Comparison of ENCODE assay signal across 8 cellular contexts in genomic region chr19:10104665-10105221, GRCh38. TPM values are rescaled to one million over a fixed set of nuclear protein-coding genes. Genes with fewer than 3 reads are reported as not detected.
DNase-seq lines count a peak whose midpoint lies in the region; ATAC-seq and TF ChIP-seq lines count a peak whose summit lies in the region.

No MANE protein-coding gene starts in this region.

- peak overlapping the region; percentile 30 for H3K4me3 ChIP-seq in CD8-positive, alpha-beta T cell (ENCODE audit: low read depth, low read length)
- H3K4me3 ChIP-seq in OCI-LY7 (ENCODE audit: low read depth, low read length, poor library complexity, severe bottlenecking): peak overlapping the region; percentile 99

- H2AFZ ChIP-seq in OCI-LY7 (ENCODE audit: low read length): peak overlapping the region; percentile 85; the same call in 1 of the 2 replicates

- H3K4me1 Mint-ChIP-seq in CD8-positive, alpha-beta T cell (ENCODE audit: low read depth): peaks cover 57% of the 10 kb centered on the region
- peaks cover 51% of the 10 kb centered on the region for H3K4me1 Mint-ChIP-seq in activated naive CD4-positive, alpha-beta T cell treated with anti-CD3 and anti-CD28 coated beads, Interleukin-2, amount 50 U/mL, for 24 hours

- CTCF ChIA-PET in CD8-positive, alpha-beta T cell (lab: Charles Lee): interaction anchor here (0.8 to 2.9 kb wide), 4 partner anchors 9 to 145 kb away, joined by 3 to 14 read pairs (median 4); no protein-coding TSS in a partner anchor
- CTCF ChIA-PET in OCI-LY7 (lab: Charles Lee; ENCODE audit: unreplicated experiment): interaction anchor here (0.5 kb wide), 1 partner anchor 261 kb away, joined by 3 read pairs; no protein-coding TSS in a partner anchor

- no peaks in the 10 kb centered on the region for H3K27me3 Mint-ChIP-seq in CD8-positive, alpha-beta T cell (ENCODE audit: low read depth)
- H3K27me3 Mint-ChIP-seq in activated naive CD4-positive, alpha-beta T cell treated with anti-CD3 and anti-CD28 coated beads, Interleukin-2, amount 50 U/mL, for 24 hours: no peaks in the 10 kb centered on the region

- no peaks in the 10 kb centered on the region for H4K20me1 ChIP-seq in OCI-LY7 (ENCODE audit: insufficient read depth, low read length)

- peak; percentile 72 for ATAC-seq in CD8-positive, alpha-beta T cell
- ATAC-seq in GM21515 (IDR thresholded peaks at IDR 0.05; ENCODE audit: unreplicated experiment): peak; percentile 40

- peaks cover 29% of the 10 kb centered on the region for H3K36me3 Mint-ChIP-seq in CD8-positive, alpha-beta T cell
- peaks cover 9% of the 10 kb centered on the region for H3K36me3 Mint-ChIP-seq in activated naive CD4-positive, alpha-beta T cell treated with anti-CD3 and anti-CD28 coated beads, Interleukin-2, amount 50 U/mL, for 24 hours

- H3K9me3 ChIP-seq in CD8-positive, alpha-beta T cell (ENCODE audit: low read length): no peaks in the 10 kb centered on the region
- no peaks in the 10 kb centered on the region for H3K9me3 ChIP-seq in OCI-LY7 (ENCODE audit: low read length)

- no peak for TF ChIP-seq CTCF in CD8-positive, alpha-beta T cell (IDR thresholded peaks at IDR 0.05)
- TF ChIP-seq CTCF in OCI-LY7 (conservative IDR thresholded peaks at IDR 0.05; ENCODE audit: low read length): no peak

- DNase-seq in CD8-positive, alpha-beta T cell: peak; percentile 66 to 89 (median 75)
- peak; percentile 74 for DNase-seq in OCI-LY7 (ENCODE audit: low spot score)
- DNase-seq in stimulated activated CD4-positive, alpha-beta T cell treated with anti-CD3 and anti-CD28 coated beads, Interleukin-2, amount 100 ng/mL, for 24 hours: peak; percentile 74 to 77
- no peak for DNase-seq in C1 segment of cervical spinal cord (lab: John Stamatoyannopoulos, UW)
- DNase-seq in AG08396 (ENCODE audit: low spot score): no peak
- no peak for DNase-seq in SKM-1 treated with dmso at 0.1 percent for 144 hours (lab: John Stamatoyannopoulos, UW; ENCODE audit: unreplicated experiment)

- peak overlapping the region; percentile 51 for H3K4me3 Mint-ChIP-seq in CD8-positive, alpha-beta T cell
- peak overlapping the region; percentile 79 for H3K4me3 Mint-ChIP-seq in activated naive CD4-positive, alpha-beta T cell treated with anti-CD3 and anti-CD28 coated beads, Interleukin-2, amount 50 U/mL, for 24 hours

- POLR2A ChIA-PET in CD8-positive, alpha-beta T cell (lab: Charles Lee): interaction anchor here (1.0 to 3.3 kb wide), 7 partner anchors 9 to 166 kb away, joined by 3 to 13 read pairs (median 5); partner anchors contain the start of gene ICAM1
- POLR2A ChIA-PET in OCI-LY7 (lab: Charles Lee): interaction anchor here (1.6 to 2.1 kb wide), 2 partner anchors 8 kb away, joined by 4 to 9 read pairs; no protein-coding TSS in a partner anchor

- H3K27ac Mint-ChIP-seq in CD8-positive, alpha-beta T cell: peak overlapping the region; percentile 93
- peak overlapping the region; percentile 99 for H3K27ac Mint-ChIP-seq in activated naive CD4-positive, alpha-beta T cell treated with anti-CD3 and anti-CD28 coated beads, Interleukin-2, amount 50 U/mL, for 24 hours

- intact Hi-C loops in CD8-positive, alpha-beta T cell (cut with DNase I, micrococcal nuclease): loop anchor here (1.0 to 10.0 kb wide), 6 partner anchors 8 to 990 kb away; partner anchors contain the start of genes PIN1 (in 2 of the 2) and DNMT1 (in 1 of the 2)
- intact Hi-C loops in OCI-LY7 (cut with micrococcal nuclease; ENCODE audit: unreplicated experiment): loop anchor here (10.0 kb wide), 2 partner anchors 130 to 300 kb away; partner anchors contain the start of genes CDC37 and S1PR2

- H3K9me2 ChIP-seq in OCI-LY7 (ENCODE audit: insufficient read depth, low read length): no peaks in the 10 kb centered on the region

- H3K27me3 ChIP-seq in CD8-positive, alpha-beta T cell (ENCODE audit: insufficient read depth, low read length): no peaks in the 10 kb centered on the region

- peaks cover 58% of the 10 kb centered on the region for H3K4me1 ChIP-seq in CD8-positive, alpha-beta T cell (ENCODE audit: insufficient read depth, low read length)
- H3K4me1 ChIP-seq in OCI-LY7 (ENCODE audit: insufficient read depth, low read length, poor library complexity, severe bottlenecking): peaks cover 66% of the 10 kb centered on the region

- H3K79me2 ChIP-seq in OCI-LY7 (ENCODE audit: insufficient read depth, low read depth, low read length): peaks cover 32% of the 10 kb centered on the region

- peaks cover 21% of the 10 kb centered on the region for H3K36me3 ChIP-seq in CD8-positive, alpha-beta T cell (ENCODE audit: insufficient read depth, low read length)
- H3K36me3 ChIP-seq in OCI-LY7 (ENCODE audit: insufficient read depth, low read length): peaks cover 32% of the 10 kb centered on the region

- BruUV-seq in OCI-LY7 (replicated peaks; lab: Mats Ljungman, UMichigan): no TSS peak

- H3K27ac ChIP-seq in CD8-positive, alpha-beta T cell (ENCODE audit: low read depth, low read length): peak overlapping the region; percentile 91
- peak overlapping the region; percentile 84 for H3K27ac ChIP-seq in OCI-LY7 (ENCODE audit: low read depth, low read length, poor library complexity, severe bottlenecking)

- no peaks in the 10 kb centered on the region for H3K9me3 Mint-ChIP-seq in CD8-positive, alpha-beta T cell
- no peaks in the 10 kb centered on the region for H3K9me3 Mint-ChIP-seq in activated naive CD4-positive, alpha-beta T cell treated with anti-CD3 and anti-CD28 coated beads, Interleukin-2, amount 50 U/mL, for 24 hours

- peak overlapping the region; percentile 73 for H3K4me2 ChIP-seq in OCI-LY7 (ENCODE audit: low read length)

RNA-seq across cellular contexts. Expression of gene PPAN, which starts 1.4 kb away (rescaled TPM):
- 100 to 1,000 TPM in 1 of 2 experiments, 10 to 100 TPM in 1; 97.6 to 114 TPM for total RNA-seq in CD8-positive, alpha-beta T cell
- total RNA-seq in OCI-LY7 (2014; rRNA removed; shearing (Covaris generic)): 77.1 and 85.8 TPM in 2 replicates
- 88.3 and 116 TPM in 2 replicates for total RNA-seq in OCI-LY7 (2022)

RNA-seq across cellular contexts. Expression of gene ANGPTL6, which starts 2.3 kb away (rescaled TPM):
- 1 to 10 TPM; 1.2 TPM for total RNA-seq in CD8-positive, alpha-beta T cell
- total RNA-seq in OCI-LY7 (2014; rRNA removed; shearing (Covaris generic)): 7.3 and 8.4 TPM in 2 replicates
- 8.3 and 10.1 TPM in 2 replicates for total RNA-seq in OCI-LY7 (2022)

RNA-seq across cellular contexts. Expression of gene P2RY11, which starts 6.8 kb away (rescaled TPM):
- total RNA-seq in CD8-positive, alpha-beta T cell: 10 to 100 TPM; 74.4 to 76.3 TPM
- total RNA-seq in OCI-LY7 (2014; rRNA removed; shearing (Covaris generic)): 8.8 and 11.9 TPM in 2 replicates
- 31.1 and 43.3 TPM in 2 replicates for total RNA-seq in OCI-LY7 (2022)

RNA-seq across cellular contexts. Expression of gene EIF3G, which starts 15.0 kb away (rescaled TPM):
- 100 to 1,000 TPM; 331 to 334 TPM for total RNA-seq in CD8-positive, alpha-beta T cell
- 255 and 287 TPM in 2 replicates for total RNA-seq in OCI-LY7 (2014; rRNA removed; shearing (Covaris generic))
- total RNA-seq in OCI-LY7 (2022): 256 TPM in 2 replicates

RNA-seq across cellular contexts. Expression of gene SHFL, which starts 18.6 kb away (rescaled TPM):
- 10 to 100 TPM; 56.4 to 61.6 TPM for total RNA-seq in CD8-positive, alpha-beta T cell
- total RNA-seq in OCI-LY7 (2014; rRNA removed; shearing (Covaris generic)): 21.9 and 32.9 TPM in 2 replicates
- 28.5 and 30.9 TPM in 2 replicates for total RNA-seq in OCI-LY7 (2022)

Comparison
In these comparisons a context has a peak if more than half of its experiments do, and no peak if none do; other contexts are left out.
1. DNase-seq: peak in CD8-positive, alpha-beta T cell (7 of 7), OCI-LY7 (single experiment) and stimulated activated CD4-positive, alpha-beta T cell treated with anti-CD3 and anti-CD28 coated beads, Interleukin-2, amount 100 ng/mL, for 24 hours (2 of 2); none in C1 segment of cervical spinal cord (0 of 14), AG08396 (single experiment) and SKM-1 treated with dmso at 0.1 percent for 144 hours (single experiment).